ENCODE assay signal across 11 cellular contexts in genomic region chr1:84721152-84721551, GRCh38. TPM values are rescaled to one million over a fixed set of nuclear protein-coding genes. Genes with fewer than 3 reads are reported as not detected.
A peak's percentile ranks its signal among the peaks of the same experiment; 100 is the strongest.
DNase-seq lines count a peak whose midpoint lies in the region; ATAC-seq, FAIRE-seq and TF ChIP-seq lines count a peak whose summit lies in the region.
"Had no signal": no experiment of that assay in that cellular context is flagged by ENCODE, and none has a peak within 500 bp of the region (broad histone marks: within the 10 kb centered on the region; RNA-seq: fewer than 3 reads in every experiment).

No MANE protein-coding gene starts in this region.

- no peak overlapping the region for H2AFZ ChIP-seq in astrocyte (ENCODE audit: low read depth, low read length)

- H3K9me3 ChIP-seq in astrocyte (ENCODE audit: insufficient read depth, low read depth, low read length) (no peaks in the 10 kb centered on the region), right lobe of liver (no peaks in the 10 kb centered on the region)

- H3K9ac ChIP-seq in astrocyte (ENCODE audit: low read length) = no peak overlapping the region

- intact Hi-C loops in right lobe of liver (cut with DNase I) = no loop called here

- H3K79me2 ChIP-seq in astrocyte (ENCODE audit: insufficient read depth, low read length) = no peaks in the 10 kb centered on the region

- peak overlapping the region; percentile 12 for H3K4me2 ChIP-seq in astrocyte (ENCODE audit: low read length)

- H3K4me3 ChIP-seq in astrocyte (ENCODE audit: insufficient read depth, low read depth, low read length) (no peak overlapping the region), right lobe of liver (no peak overlapping the region)

- TF ChIP-seq POLR2A in right lobe of liver (IDR thresholded peaks at IDR 0.05) = no peak

- H3K27ac Mint-ChIP-seq in HFFc6 = peak overlapping the region; percentile 87
- peak overlapping the region; percentile 50 for H3K27ac Mint-ChIP-seq in astrocyte (ENCODE audit: unreplicated experiment)
- H3K27ac Mint-ChIP-seq: T-cell had no signal

- H3K36me3 Mint-ChIP-seq in HFFc6 (ENCODE audit: low read depth) (peaks cover 4% of the 10 kb centered on the region; the same call in 1 of the 2 replicates), astrocyte (ENCODE audit: low read depth, unreplicated experiment) (no peaks in the 10 kb centered on the region)
- H3K36me3 Mint-ChIP-seq: T-cell had no signal

- H3K27me3 ChIP-seq in astrocyte (ENCODE audit: insufficient read depth, low read length) (no peaks in the 10 kb centered on the region), right lobe of liver (no peaks in the 10 kb centered on the region)

- H4K20me1 ChIP-seq in astrocyte (ENCODE audit: insufficient read depth, low read length) = no peaks in the 10 kb centered on the region

- no peaks in the 10 kb centered on the region for H3K9me3 Mint-ChIP-seq in HFFc6
- H3K9me3 Mint-ChIP-seq in astrocyte (ENCODE audit: unreplicated experiment) = no peaks in the 10 kb centered on the region
- H3K9me3 Mint-ChIP-seq: T-cell had no signal

- DNase-seq in COLO829 (ENCODE audit: low spot score) = peak; percentile 34
- peak; percentile 83 for DNase-seq in HFFc6
- peak; percentile 88 for DNase-seq in astrocyte (ENCODE audit: low read depth)
- no peak for DNase-seq in right lobe of liver
- DNase-seq in cerebellum (ENCODE audit: low spot score) = no peak
- no peak for DNase-seq in GM19239 (ENCODE audit: insufficient read length, low spot score)
- no peak for DNase-seq in putamen (ENCODE audit: low spot score)
- DNase-seq: DMS53, NCI-H446 treated with DMSO at 0.1 percent for 48 hours, T-cell had no signal

- FAIRE-seq in astrocyte (lab: Jason Lieb, UNC) = peak; percentile 88
- FAIRE-seq in GM19239 (lab: Jason Lieb, UNC) = no peak

- ATAC-seq in right lobe of liver = peak in 1 of 4 donors; percentile 40
- no peak for ATAC-seq in GM18858 (IDR thresholded peaks at IDR 0.05; ENCODE audit: unreplicated experiment)

- H3K27ac ChIP-seq in astrocyte (ENCODE audit: low read depth, low read length) (no peak overlapping the region), right lobe of liver (peak overlapping the region in 2 of 3 donors; percentile 66 to 90)

- H3K4me3 Mint-ChIP-seq in HFFc6 (peak overlapping the region; percentile 38), astrocyte (ENCODE audit: unreplicated experiment) (no peak overlapping the region)
- H3K4me3 Mint-ChIP-seq: T-cell had no signal

- peaks cover 77% of the 10 kb centered on the region for H3K4me1 Mint-ChIP-seq in HFFc6 (ENCODE audit: low read depth)
- peaks cover 15% of the 10 kb centered on the region for H3K4me1 Mint-ChIP-seq in astrocyte (ENCODE audit: low read depth, unreplicated experiment)
- H3K4me1 Mint-ChIP-seq: T-cell had no signal

- WGBS in right lobe of liver (ENCODE audit: insufficient coverage, low coverage, low lambda C conversion rate, missing lambda C conversion rate) = 75% methylated on average over 2 of the region's 2 CpGs

- H3K4me1 ChIP-seq in astrocyte (ENCODE audit: insufficient read depth, low read length) = peaks cover 12% of the 10 kb centered on the region
- H3K4me1 ChIP-seq in right lobe of liver = peaks cover 0 to 65% (median 12%) of the 10 kb centered on the region in 4 donors

- H3K27me3 Mint-ChIP-seq in HFFc6 (ENCODE audit: insufficient read depth) = no peaks in the 10 kb centered on the region; the same call in 1 of the 2 replicates
- H3K27me3 Mint-ChIP-seq in astrocyte (ENCODE audit: low read depth, unreplicated experiment) = no peaks in the 10 kb centered on the region
- H3K27me3 Mint-ChIP-seq: T-cell had no signal

- H3K36me3 ChIP-seq in astrocyte (ENCODE audit: insufficient read depth, low read length) (no peaks in the 10 kb centered on the region), right lobe of liver (no peaks in the 10 kb centered on the region)

- TF ChIP-seq CTCF in HFFc6 (IDR thresholded peaks at IDR 0.05) (no peak), astrocyte (IDR thresholded peaks at IDR 0.05; ENCODE audit: insufficient read depth, low read depth, low read length) (no peak), right lobe of liver (IDR thresholded peaks at IDR 0.05) (no peak)

RNA-seq across cellular contexts. Expression of gene SSX2IP, which starts 30.9 kb away (rescaled TPM):
- total RNA-seq in HFFc6 (2021; fragmentation: NEBNext Ultra II Directional; extraction: Animal tissue kit (Norgen Biotek cat#: 25700)) = 100 to 1,000 TPM in 4 of 6 experiments, 10 to 100 TPM in 2; 78.3 to 128 (median 121) TPM
- total RNA-seq in astrocyte (13.4 and 14.1 TPM in 2 replicates), right lobe of liver (10 to 100 TPM in 3 of 6 experiments, 1 to 10 TPM in 3; 5.0 to 16.1 (median 8.3) TPM), cerebellum (17.8 TPM)

Comparison
In these comparisons a context has a peak if more than half of its experiments do, and no peak if none do; other contexts are left out.
1. DNase-seq: peak in COLO829 (single experiment), HFFc6 (single experiment) and astrocyte (single experiment); none in right lobe of liver (0 of 3), cerebellum (single experiment), GM19239 (single experiment) and putamen (single experiment).